Comparison of ENCODE assay signal across 36 cellular contexts in genomic region chr6:150058986-150059385, GRCh38. TPM values are rescaled to one million over a fixed set of nuclear protein-coding genes. Genes with fewer than 3 reads are reported as not detected.
"Had no signal": no experiment of that assay in that cellular context is flagged by ENCODE, and none has a peak within 500 bp of the region (broad histone marks: within the 10 kb centered on the region; RNA-seq: fewer than 3 reads in every experiment).

No MANE protein-coding gene starts in this region.

- DNase-seq: Kasumi-1, KG1, MG63, NCI-H1048, NCI-H1092 treated with DMSO at 0.1 percent for 48 hours, NCI-H1105 treated with DMSO at 0.1 percent for 48 hours, NCI-H1417, NCI-H1436, NCI-H146, NCI-H1694, NCI-H187, NCI-H1930, NCI-H2029 treated with DMSO at 0.1 percent for 48 hours, NCI-H2081 treated with DMSO at 0.1 percent for 48 hours, NCI-H2107, NCI-H2171, NCI-H226, NCI-H446 treated with DMSO at 0.1 percent for 48 hours, NCI-H510A, NCI-H524, NCI-H526, NCI-H69, NCI-H748 treated with DMSO at 0.1 percent for 48 hours, NCI-H82, PC-9, SHP77, SIG-M5, SJCRH30 had no signal

- H3K36me3 ChIP-seq: MG63 had no signal

- H3K4me1 ChIP-seq: SJCRH30 had no signal

- H3K27ac ChIP-seq: PC-9, RWPE1, SJCRH30, SK-N-MC had no signal

- H3K9me3 ChIP-seq: MG63, SJCRH30 had no signal

- ATAC-seq: Panc1, Right ventricle myocardium inferior, SK-N-SH treated with all-trans-retinoic acid at 6 μM for 48 hours had no signal

- H3K4me3 ChIP-seq: MG63, PC-9, SJCRH30, SK-N-MC had no signal

RNA-seq across cellular contexts. Expression of gene RAET1L, which starts 33.7 kb away (rescaled TPM):
- total RNA-seq: OCI-LY7, Right ventricle myocardium inferior, RPMI7951, SJCRH30, SK-MEL-5 had no signal
